Comparison of ENCODE assay signal across 32 cellular contexts in the genomic region with DNA sequence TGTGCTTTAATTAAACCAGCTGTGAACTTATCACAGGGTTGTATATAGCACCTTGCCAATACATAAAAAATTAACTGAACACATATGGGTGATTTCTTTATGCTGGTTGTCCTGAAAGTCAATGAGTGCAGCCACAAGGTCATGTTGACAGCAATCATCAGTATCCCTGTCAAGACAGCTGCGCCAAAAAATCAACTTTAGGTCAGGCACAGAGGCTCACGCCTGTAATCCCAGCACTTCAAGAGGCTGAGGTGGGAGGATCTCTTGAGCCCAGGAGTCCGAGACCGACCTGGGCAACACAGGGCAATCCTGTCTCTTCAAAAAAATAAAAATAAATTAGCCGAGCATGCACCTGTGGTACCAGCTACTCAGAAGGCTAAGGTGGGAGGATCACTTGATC.
"Had no signal": no experiment of that assay in that cellular context is flagged by ENCODE, and none has a peak within 500 bp of the region (broad histone marks: within the 10 kb centered on the region; RNA-seq: fewer than 3 reads in every experiment).

No MANE protein-coding gene starts in this region.

- H3K9me3 ChIP-seq: adrenal gland, body of pancreas, breast epithelium had no signal

- ATAC-seq: activated CD8-positive, alpha-beta T cell treated with anti-CD3 and anti-CD28 coated beads for 36 hours; activated naive CD4-positive, alpha-beta T cell treated with anti-CD3 and anti-CD28 coated beads, Interleukin-2, amount 50 U/mL, for 72 hours; activated T-cell treated with anti-CD3 and anti-CD28 coated beads, Interleukin-2, amount 50 U/mL, for 4 hours; activated T-cell treated with anti-CD3 and anti-CD28 coated beads, Interleukin-2, amount 50 U/mL, for 72 hours; activated T-helper 17 cell treated with anti-CD3 and anti-CD28 coated beads, Interleukin-2, amount 50 U/mL, for 72 hours; body of pancreas had no signal

- H3K4me3 ChIP-seq: adrenal gland, body of pancreas, breast epithelium had no signal

- DNase-seq: activated B cell treated with CpG ODN at 0.5 μM for 24 hours; activated CD4-positive, alpha-beta memory T cell treated with anti-CD3 and anti-CD28 coated beads for 36 hours; activated CD4-positive, alpha-beta T cell treated with anti-CD3 and anti-CD28 coated beads for 4 hours; activated CD4-positive, alpha-beta T cell treated with anti-CD3 and anti-CD28 coated beads, Interleukin-2, amount 10 ng/mL, durations not matched to agents 24 days and 14 days; activated CD4-positive, alpha-beta T cell treated with anti-CD3 and anti-CD28 coated beads, Interleukin-2, amount 50 U/mL, for 1 hour; activated CD4-positive, alpha-beta T cell treated with anti-CD3 and anti-CD28 coated beads, Interleukin-2, amount 50 U/mL, for 4 hours; activated CD4-positive, CD25-positive, alpha-beta regulatory T cell treated with anti-CD3 and anti-CD28 coated beads, Interleukin-2, amount 50 U/mL, for 72 hours; activated CD8-positive, alpha-beta memory T cell treated with anti-CD3 and anti-CD28 coated beads, Interleukin-2, amount 50 U/mL, for 4 hours; activated CD8-positive, alpha-beta T cell treated with anti-CD3 and anti-CD28 coated beads for 36 hours; activated effector memory CD4-positive, alpha-beta T cell treated with anti-CD3 and anti-CD28 coated beads, Interleukin-2, amount 50 U/mL, for 16 hours; activated gamma-delta T cell treated with Interleukin-2 at 50 U/mL for 16 hours; activated naive CD4-positive, alpha-beta T cell; activated naive CD4-positive, alpha-beta T cell treated with anti-CD3 and anti-CD28 coated beads for 36 hours; activated naive CD4-positive, alpha-beta T cell treated with anti-CD3 and anti-CD28 coated beads, Interleukin-2, amount 50 U/mL, for 16 hours; activated naive CD8-positive, alpha-beta T cell treated with anti-CD3 and anti-CD28 coated beads for 36 hours; activated T-cell treated with anti-CD3 and anti-CD28 coated beads for 4 hours; activated T-cell treated with anti-CD3 and anti-CD28 coated beads, Interleukin-2, amount 50 U/mL, for 1 hour; activated T-cell treated with anti-CD3 and anti-CD28 coated beads, Interleukin-2, amount 50 U/mL, for 4 hours; activated T-cell treated with anti-CD3 and anti-CD28 coated beads, Interleukin-2, amount 50 U/mL, for 72 hours; adrenal gland; amniotic stem cell; aorta; body of pancreas; brain microvascular endothelial cell; central memory CD4-positive, alpha-beta T cell; T-helper 1 cell; T-helper 2 cell; T-helper 9 cell had no signal

- H3K4me1 ChIP-seq: adrenal gland, body of pancreas, breast epithelium had no signal

- H3K27me3 ChIP-seq: adrenal gland, body of pancreas, brain microvascular endothelial cell, breast epithelium had no signal

- H3K27ac ChIP-seq: adrenal gland, body of pancreas, brain microvascular endothelial cell, breast epithelium, VCaP had no signal
